Comparison of ENCODE assay signal across 21 cellular contexts in genomic region chr2:100647709-100648108, GRCh38.
"Had no signal": no experiment of that assay in that cellular context is flagged by ENCODE, and none has a peak within 500 bp of the region (broad histone marks: within the 10 kb centered on the region; RNA-seq: fewer than 3 reads in every experiment).

No MANE protein-coding gene starts in this region.

- DNase-seq: cortex of kidney; dorsolateral prefrontal cortex; effector CD8-positive, alpha-beta T cell; gastrocnemius medialis; heart right ventricle; hypothalamus; mammary epithelial cell; mucosa of descending colon; naive thymus-derived CD8-positive, alpha-beta T cell; posterior cingulate gyrus; spleen; stimulated activated CD4-positive, alpha-beta T cell treated with anti-CD3 and anti-CD28 coated beads, Interleukin-15, amount 100 ng/mL, for 24 hours; stimulated activated CD4-positive, alpha-beta T cell treated with anti-CD3 and anti-CD28 coated beads, Interleukin-1b, Interleukin-23, amount 100 ng/mL, for 48 hours; stimulated activated CD4-positive, alpha-beta T cell treated with anti-CD3 and anti-CD28 coated beads, Interleukin-4, amount 100 ng/mL, for 24 hours had no signal

- H3K4me1 Mint-ChIP-seq: stimulated activated memory B cell treated with anti-CD40 and anti-IgM and Interleukin-4, amounts not matched to agents 10 μg/mL and 1 μg/mL and 100 μg/mL, for 72 hours had no signal

- H3K27me3 Mint-ChIP-seq: stimulated activated naive CD8-positive, alpha-beta T cell treated with anti-CD3 and anti-CD28 coated beads, Interleukin-15, Interleukin-2, amounts not matched to agents 100 ng/mL and 50 ng/mL, for 24 hours had no signal

- H3K4me3 ChIP-seq: dorsolateral prefrontal cortex, gastrocnemius medialis, heart right ventricle, mucosa of descending colon, spleen, tibial nerve had no signal

- H3K27me3 ChIP-seq: gastrocnemius medialis, heart right ventricle, neutrophil, tibial nerve had no signal

- H3K27ac Mint-ChIP-seq: stimulated activated memory B cell treated with anti-CD40 and anti-IgM and Interleukin-4, amounts not matched to agents 10 μg/mL and 1 μg/mL and 100 μg/mL, for 72 hours had no signal

- H3K36me3 ChIP-seq: gastrocnemius medialis, heart right ventricle, neutrophil, spleen, tibial nerve had no signal

- H3K27ac ChIP-seq: dorsolateral prefrontal cortex, gastrocnemius medialis, heart right ventricle, neutrophil, spleen, tibial nerve had no signal

- H3K9me3 ChIP-seq: gastrocnemius medialis, mucosa of descending colon, neutrophil had no signal

- ATAC-seq: esophagus mucosa; gastrocnemius medialis; heart right ventricle; left lobe of liver; mucosa of descending colon; naive thymus-derived CD8-positive, alpha-beta T cell; sciatic nerve; stimulated activated memory B cell treated with anti-CD40 and anti-IgM and Interleukin-4, amounts not matched to agents 10 μg/mL and 1 μg/mL and 100 μg/mL, for 72 hours had no signal

- H3K36me3 Mint-ChIP-seq: stimulated activated memory B cell treated with anti-CD40 and anti-IgM and Interleukin-4, amounts not matched to agents 10 μg/mL and 1 μg/mL and 100 μg/mL, for 72 hours had no signal

- H3K4me3 Mint-ChIP-seq: stimulated activated memory B cell treated with anti-CD40 and anti-IgM and Interleukin-4, amounts not matched to agents 10 μg/mL and 1 μg/mL and 100 μg/mL, for 72 hours; stimulated activated naive CD8-positive, alpha-beta T cell treated with anti-CD3 and anti-CD28 coated beads, Interleukin-15, Interleukin-2, amounts not matched to agents 100 ng/mL and 50 ng/mL, for 24 hours had no signal

- H3K4me1 ChIP-seq: gastrocnemius medialis had no signal
